8 cellular contexts compared by ENCODE assay signal in genomic region chr6:10877012-10877411, GRCh38. TPM values are rescaled to one million over a fixed set of nuclear protein-coding genes. Genes with fewer than 3 reads are reported as not detected.
"Had no signal": no experiment of that assay in that cellular context is flagged by ENCODE, and none has a peak within 500 bp of the region (broad histone marks: within the 10 kb centered on the region; RNA-seq: fewer than 3 reads in every experiment).

No MANE protein-coding gene starts in this region.

- H3K4me2 ChIP-seq: GM23338 had no signal

- FAIRE-seq: HTR-8/SVneo, K562 had no signal

- ATAC-seq: GM23338, K562 had no signal

- H2AFZ ChIP-seq: GM23338 had no signal

- H3K4me3 ChIP-seq: GM23338, K562 had no signal

- DNase-seq: H7, HCEC 1CT, IMR-90 had no signal

RNA-seq across cellular contexts. Expression of gene GCM2, which starts 4.8 kb away (rescaled TPM):
- total RNA-seq: GM23338, H4, H7, HT-29, IMR-90 had no signal
- polyA plus RNA-seq: GM23338, IMR-90 had no signal

RNA-seq across cellular contexts. Expression of gene SYCP2L, which starts 9.8 kb away (rescaled TPM):
- total RNA-seq: IMR-90 had no signal

RNA-seq across cellular contexts. Expression of gene MAK, which starts 38.7 kb away (rescaled TPM):
- total RNA-seq: HT-29, IMR-90 had no signal
- polyA plus RNA-seq: IMR-90 had no signal
